Comparison of ENCODE assay signal across 15 cellular contexts in the genomic region with DNA sequence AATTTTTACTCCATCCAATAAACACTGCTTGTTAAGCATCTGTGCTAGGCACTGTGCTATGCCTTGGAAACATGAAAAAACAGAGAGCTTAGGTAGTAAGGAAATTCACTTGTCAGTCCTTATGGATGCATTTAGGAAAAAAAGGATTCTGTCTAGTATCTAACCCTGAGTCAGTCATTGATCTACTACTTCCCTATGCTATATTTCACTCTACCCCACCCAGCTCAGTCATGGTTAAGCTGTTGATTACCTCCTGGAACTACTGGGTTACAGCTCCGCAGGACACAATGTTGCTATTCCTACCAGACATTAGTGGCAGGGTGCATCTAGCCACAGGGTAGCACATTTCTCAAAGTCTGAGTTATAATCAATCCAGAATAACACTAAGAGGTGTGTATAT. TPM values are rescaled to one million over a fixed set of nuclear protein-coding genes. Genes with fewer than 3 reads are reported as not detected.
DNase-seq lines count a peak whose midpoint lies in the region; ATAC-seq and TF ChIP-seq lines count a peak whose summit lies in the region.
"Had no signal": no experiment of that assay in that cellular context is flagged by ENCODE, and none has a peak within 500 bp of the region (broad histone marks: within the 10 kb centered on the region; RNA-seq: fewer than 3 reads in every experiment).

No MANE protein-coding gene starts in this region.

- TF ChIP-seq EP300 in suprapubic skin (IDR thresholded peaks at IDR 0.05) = no peak

- H3K27me3 Mint-ChIP-seq in activated naive CD4-positive, alpha-beta T cell treated with anti-CD3 and anti-CD28 coated beads for 36 hours (ENCODE audit: low read depth) = no peaks in the 10 kb centered on the region
- no peaks in the 10 kb centered on the region for H3K27me3 Mint-ChIP-seq in activated T-helper 17 cell treated with anti-CD3 and anti-CD28 coated beads, Interleukin-2, amount 50 U/mL, for 72 hours

- H3K4me2 ChIP-seq in fibroblast of lung (ENCODE audit: extremely low read depth, insufficient read depth, low read length) = no peak overlapping the region

- H3K36me3 Mint-ChIP-seq in activated naive CD4-positive, alpha-beta T cell treated with anti-CD3 and anti-CD28 coated beads for 36 hours (ENCODE audit: low read depth) = peaks cover 1% of the 10 kb centered on the region
- peaks cover 13% of the 10 kb centered on the region for H3K36me3 Mint-ChIP-seq in activated T-helper 17 cell treated with anti-CD3 and anti-CD28 coated beads, Interleukin-2, amount 50 U/mL, for 72 hours (ENCODE audit: low read depth)

- peak overlapping the region; percentile 74 for H3K27ac Mint-ChIP-seq in activated naive CD4-positive, alpha-beta T cell treated with anti-CD3 and anti-CD28 coated beads for 36 hours
- H3K27ac Mint-ChIP-seq in activated T-helper 17 cell treated with anti-CD3 and anti-CD28 coated beads, Interleukin-2, amount 50 U/mL, for 72 hours = peak overlapping the region; percentile 77

- H3K9me3 Mint-ChIP-seq in activated naive CD4-positive, alpha-beta T cell treated with anti-CD3 and anti-CD28 coated beads for 36 hours = no peaks in the 10 kb centered on the region
- H3K9me3 Mint-ChIP-seq in activated T-helper 17 cell treated with anti-CD3 and anti-CD28 coated beads, Interleukin-2, amount 50 U/mL, for 72 hours = no peaks in the 10 kb centered on the region

- H3K4me1 Mint-ChIP-seq in activated naive CD4-positive, alpha-beta T cell treated with anti-CD3 and anti-CD28 coated beads for 36 hours (ENCODE audit: low read depth) = peaks cover 37% of the 10 kb centered on the region
- peaks cover 26% of the 10 kb centered on the region for H3K4me1 Mint-ChIP-seq in activated T-helper 17 cell treated with anti-CD3 and anti-CD28 coated beads, Interleukin-2, amount 50 U/mL, for 72 hours

- no peak overlapping the region for H3K4me3 Mint-ChIP-seq in activated naive CD4-positive, alpha-beta T cell treated with anti-CD3 and anti-CD28 coated beads for 36 hours
- H3K4me3 Mint-ChIP-seq in activated T-helper 17 cell treated with anti-CD3 and anti-CD28 coated beads, Interleukin-2, amount 50 U/mL, for 72 hours = peak overlapping the region; percentile 54

- CTCF ChIA-PET in activated naive CD4-positive, alpha-beta T cell treated with anti-CD3 and anti-CD28 coated beads for 36 hours (lab: Charles Lee) = interaction anchor here (1.4 kb wide), 1 partner anchor 168 kb away, joined by 4 read pairs; no protein-coding TSS in a partner anchor

- TF ChIP-seq POLR2A in suprapubic skin (IDR thresholded peaks at IDR 0.05) = no peak

- intact Hi-C loops in activated naive CD4-positive, alpha-beta T cell treated with anti-CD3 and anti-CD28 coated beads for 36 hours (cut with micrococcal nuclease) = loop anchor here (1.0 to 5.0 kb wide), 5 partner anchors 29 to 932 kb away; partner anchors contain the start of gene SEC24D
- intact Hi-C loops in posterior vena cava (cut with DNase I) = no loop called here

- H3K9ac ChIP-seq in fibroblast of lung (ENCODE audit: insufficient read depth, low read length) = no peak overlapping the region

- WGBS in suprapubic skin = 100% methylated on average over 1 of the region's 1 CpG

- no peak overlapping the region for H2AFZ ChIP-seq in fibroblast of lung (ENCODE audit: low read length)

- H3K27me3 ChIP-seq in fibroblast of lung (ENCODE audit: control insufficient read depth, insufficient read depth, low read length) (no peaks in the 10 kb centered on the region), suprapubic skin (no peaks in the 10 kb centered on the region)
- H3K27me3 ChIP-seq: spleen had no signal

- H3K4me1 ChIP-seq in fibroblast of lung (ENCODE audit: control insufficient read depth, extremely low read depth, insufficient read depth, low read length) = peaks cover 25% of the 10 kb centered on the region
- H3K4me1 ChIP-seq in suprapubic skin = peaks cover 36% of the 10 kb centered on the region

- TF ChIP-seq CTCF in fibroblast of lung (conservative IDR thresholded peaks at IDR 0.05 in 1 of 2, IDR thresholded peaks at IDR 0.05 in 1 of 2; ENCODE audit: low read depth in 1 of 2, low read length in 2 of 2) (no peak), suprapubic skin (IDR thresholded peaks at IDR 0.05) (no peak)

- no peaks in the 10 kb centered on the region for H3K36me3 ChIP-seq in fibroblast of lung (ENCODE audit: control insufficient read depth, insufficient read depth, low read length)
- no peaks in the 10 kb centered on the region for H3K36me3 ChIP-seq in suprapubic skin
- H3K36me3 ChIP-seq: lower lobe of right lung, neutrophil, spleen had no signal

- no peaks in the 10 kb centered on the region for H4K20me1 ChIP-seq in fibroblast of lung (ENCODE audit: control insufficient read depth, extremely low read depth, insufficient read depth, low read length)

- DNase-seq in activated naive CD4-positive, alpha-beta T cell treated with anti-CD3 and anti-CD28 coated beads for 36 hours = no peak
- no peak for DNase-seq in activated naive CD4-positive, alpha-beta T cell treated with Interleukin-2 at 50 U/mL for 16 hours
- no peak for DNase-seq in fibroblast of lung (ENCODE audit: low read depth in 2 of 2)
- DNase-seq in suprapubic skin (ENCODE audit: low spot score in 2 of 2) = no peak
- DNase-seq in DMS 273 (lab: John Stamatoyannopoulos, UW; ENCODE audit: unreplicated experiment) = no peak
- DNase-seq in posterior vena cava (ENCODE audit: low spot score) = no peak
- DNase-seq: lower lobe of right lung, NCI-H2029 treated with DMSO at 0.1 percent for 48 hours, NCI-H774, spleen, substantia nigra had no signal

- H3K79me2 ChIP-seq in fibroblast of lung (ENCODE audit: control insufficient read depth, insufficient read depth, low read length) = peaks cover 19% of the 10 kb centered on the region

- H3K4me3 ChIP-seq in fibroblast of lung (replicated peaks in 1 of 4; ENCODE audit: control extremely low read depth in 1 of 4, insufficient read depth in 1 of 4, low read depth in 3 of 4, low read length in 4 of 4) (no peak overlapping the region), suprapubic skin (no peak overlapping the region)
- H3K4me3 ChIP-seq: lower lobe of right lung, spleen had no signal

- no peak for ATAC-seq in activated T-helper 17 cell treated with anti-CD3 and anti-CD28 coated beads, Interleukin-2, amount 50 U/mL, for 72 hours (replicated peaks)
- ATAC-seq in HG03095 (IDR thresholded peaks at IDR 0.05; ENCODE audit: unreplicated experiment) = no peak
- ATAC-seq: lower lobe of right lung had no signal

- no peaks in the 10 kb centered on the region for H3K9me3 ChIP-seq in fibroblast of lung (ENCODE audit: control insufficient read depth, insufficient read depth, low read depth, low read length)
- no peaks in the 10 kb centered on the region for H3K9me3 ChIP-seq in suprapubic skin
- H3K9me3 ChIP-seq: lower lobe of right lung, neutrophil, spleen had no signal

- H3K27ac ChIP-seq in fibroblast of lung (ENCODE audit: insufficient read depth, low read length) (peak overlapping the region; percentile 80), suprapubic skin (peak overlapping the region; percentile 79)
- H3K27ac ChIP-seq: lower lobe of right lung, neutrophil, RWPE1 had no signal

RNA-seq across cellular contexts. Expression of gene USP53, which starts 2.9 kb away (rescaled TPM):
- total RNA-seq in activated naive CD4-positive, alpha-beta T cell treated with anti-CD3 and anti-CD28 coated beads for 36 hours = 1 to 10 TPM; 8.6 to 9.3 TPM
- 10 to 100 TPM in 1 of 2 donors, 1 to 10 TPM in 1; 9.7 to 27.7 TPM for total RNA-seq in activated T-helper 17 cell treated with anti-CD3 and anti-CD28 coated beads, Interleukin-2, amount 50 U/mL, for 72 hours
- 90.7 and 102 TPM in 2 replicates for total RNA-seq in fibroblast of lung
- 55.7 and 56.9 TPM in 2 replicates for polyA plus RNA-seq in fibroblast of lung
- polyA plus RNA-seq in fibroblast of lung (2012) = 35.7 and 37.3 TPM in 2 replicates
- 10.2 and 17.8 TPM in 2 replicates for polyA minus RNA-seq in fibroblast of lung (ENCODE audit: low replicate concordance)
- total RNA-seq in suprapubic skin = 10 to 100 TPM; 21.1 to 57.3 (median 37.8) TPM
- total RNA-seq in posterior vena cava = 100 to 1,000 TPM in 1 of 2 donors, 10 to 100 TPM in 1; 87.6 to 134 TPM
